ENCODE assay signal across 13 cellular contexts in genomic region chr12:52055781-52056711, GRCh38.
DNase-seq lines count a peak whose midpoint lies in the region; ATAC-seq lines count a peak whose summit lies in the region.
"Had no signal": no experiment of that assay in that cellular context is flagged by ENCODE, and none has a peak within 500 bp of the region (broad histone marks: within the 10 kb centered on the region; RNA-seq: fewer than 3 reads in every experiment).

No MANE protein-coding gene starts in this region.

- H3K27ac ChIP-seq in caudate nucleus (ENCODE audit: low read depth, low read length) (peak overlapping the region; percentile 89), stomach smooth muscle (ENCODE audit: low read length) (peak overlapping the region; percentile 46)

- H3K9me3 ChIP-seq in stomach smooth muscle (ENCODE audit: control insufficient read depth in 2 of 2, low read length in 2 of 2): no peaks in the 10 kb centered on the region
- H3K9me3 ChIP-seq: MG63 had no signal

- H3K27me3 ChIP-seq in stomach smooth muscle (ENCODE audit: control insufficient read depth in 1 of 2, insufficient read depth in 2 of 2, low read length in 2 of 2): no peaks in the 10 kb centered on the region
- H3K27me3 ChIP-seq: MG63 had no signal

- DNase-seq in activated T-cell treated with anti-CD3 and anti-CD28 coated beads for 1 hour (ENCODE audit: low read depth) (peak; percentile 41), caudate nucleus (lab: John Stamatoyannopoulos, UW) (peak in 53 of 61 donors; percentile 23 to 90 (median 63)), midbrain (lab: John Stamatoyannopoulos, UW) (peak; percentile 67), NCI-H2196 (lab: John Stamatoyannopoulos, UW; ENCODE audit: unreplicated experiment) (no peak)
- DNase-seq in activated T-cell treated with anti-CD3 and anti-CD28 coated beads, Interleukin-2, amount 50 U/mL, for 48 hours: no peak
- no peak for DNase-seq in activated effector memory CD4-positive, alpha-beta T cell treated with anti-CD3 and anti-CD28 coated beads, Interleukin-2, amount 50 U/mL, for 16 hours
- DNase-seq: ACHN; activated T-cell treated with anti-CD3 and anti-CD28 coated beads, Interleukin-2, amount 50 U/mL, for 4 hours; NCI-H2029 treated with DMSO at 0.1 percent for 48 hours; NCI-H748 treated with DMSO at 0.1 percent for 48 hours had no signal

- H3K4me3 ChIP-seq in stomach smooth muscle (ENCODE audit: low read length in 2 of 2): peak overlapping the region in 1 of 2 donors; percentile 8
- H3K4me3 ChIP-seq: MG63 had no signal

- ATAC-seq in HG03039 (IDR thresholded peaks at IDR 0.05; ENCODE audit: unreplicated experiment): no peak
- ATAC-seq: activated T-cell treated with anti-CD3 and anti-CD28 coated beads, Interleukin-2, amount 50 U/mL, for 4 hours had no signal

- peaks cover 35% of the 10 kb centered on the region for H3K4me1 ChIP-seq in stomach smooth muscle (ENCODE audit: control insufficient read depth, insufficient read depth, low read length)

- peaks cover 39 to 43% of the 10 kb centered on the region in 2 donors for H3K36me3 ChIP-seq in stomach smooth muscle (ENCODE audit: control insufficient read depth in 2 of 2, insufficient read depth in 2 of 2, low read length in 2 of 2)

- H3K9ac ChIP-seq in stomach smooth muscle (ENCODE audit: low read length in 2 of 2): no peak overlapping the region

Comparison
In these comparisons a context has a peak if more than half of its experiments do, and no peak if none do; other contexts are left out.
1. DNase-seq: peak in activated T-cell treated with anti-CD3 and anti-CD28 coated beads for 1 hour (single experiment), caudate nucleus (53 of 61) and midbrain (single experiment); none in activated T-cell treated with anti-CD3 and anti-CD28 coated beads, Interleukin-2, amount 50 U/mL, for 48 hours (0 of 2), activated effector memory CD4-positive, alpha-beta T cell treated with anti-CD3 and anti-CD28 coated beads, Interleukin-2, amount 50 U/mL, for 16 hours (single experiment) and NCI-H2196 (single experiment).